9 cellular contexts compared by ENCODE assay signal in genomic region chr12:48936379-48936979, GRCh38. TPM values are rescaled to one million over a fixed set of nuclear protein-coding genes. Genes with fewer than 3 reads are reported as not detected.
A peak's percentile ranks its signal among the peaks of the same experiment; 100 is the strongest.
DNase-seq lines count a peak whose midpoint lies in the region; ATAC-seq and TF ChIP-seq lines count a peak whose summit lies in the region.
"Had no signal": no experiment of that assay in that cellular context is flagged by ENCODE, and none has a peak within 500 bp of the region (broad histone marks: within the 10 kb centered on the region; RNA-seq: fewer than 3 reads in every experiment).

No MANE protein-coding gene starts in this region.

- no peaks in the 10 kb centered on the region for H3K27me3 ChIP-seq in right lobe of liver

- intact Hi-C loops in right lobe of liver (cut with DNase I) = loop anchor here (10.0 kb wide), 1 partner anchor 82 kb away; the partner anchor contains the start of gene DDX23 (in 2 of the 2)

- H3K36me3 Mint-ChIP-seq in chondrocyte (ENCODE audit: low read depth) = peaks cover 30% of the 10 kb centered on the region

- no peaks in the 10 kb centered on the region for H3K4me1 Mint-ChIP-seq in chondrocyte (ENCODE audit: low read depth)

- H3K9me3 Mint-ChIP-seq in chondrocyte (ENCODE audit: low read depth) = no peaks in the 10 kb centered on the region
- H3K9me3 Mint-ChIP-seq: stimulated activated naive CD8-positive, alpha-beta T cell treated with anti-CD3 and anti-CD28 coated beads, Interleukin-15, Interleukin-2, amounts not matched to agents 100 ng/mL and 50 ng/mL, for 24 hours had no signal

- H3K36me3 ChIP-seq in right lobe of liver = peaks cover 0 to 24% (median 10%) of the 10 kb centered on the region in 4 donors

- TF ChIP-seq CTCF in GM12874 (IDR thresholded peaks at IDR 0.05; ENCODE audit: insufficient read depth, low read depth, low read length) (peak; percentile 88), chondrocyte (IDR thresholded peaks at IDR 0.05) (peak; percentile 94), right lobe of liver (IDR thresholded peaks at IDR 0.05) (peak; percentile 77 to 95 (median 94))

- H3K4me3 Mint-ChIP-seq in chondrocyte (ENCODE audit: unreplicated experiment) = no peak overlapping the region
- H3K4me3 Mint-ChIP-seq: stimulated activated naive CD8-positive, alpha-beta T cell treated with anti-CD3 and anti-CD28 coated beads, Interleukin-15, Interleukin-2, amounts not matched to agents 100 ng/mL and 50 ng/mL, for 24 hours had no signal

- H3K9me3 ChIP-seq in right lobe of liver = no peaks in the 10 kb centered on the region

- ATAC-seq in right lobe of liver (peak; percentile 76 to 87 (median 84)), GM18909 (IDR thresholded peaks at IDR 0.05; ENCODE audit: poor library complexity, unreplicated experiment) (no peak)

- DNase-seq in 8988T (peak; percentile 62), NCI-H2227 (lab: John Stamatoyannopoulos, UW; ENCODE audit: unreplicated experiment) (peak; percentile 67), chondrocyte (ENCODE audit: low spot score) (no peak), right lobe of liver (peak; percentile 67 to 71 (median 69))
- peak; percentile 88 for DNase-seq in activated CD4-positive, alpha-beta T cell treated with anti-CD3 and anti-CD28 coated beads for 48 hours
- peak; percentile 69 to 75 (median 70) for DNase-seq in stimulated activated CD4-positive, alpha-beta T cell treated with anti-CD3 and anti-CD28 coated beads, TNF-alpha, amount 100 ng/mL, for 4 hours (ENCODE audit: low read depth in 3 of 3)

- H3K27ac Mint-ChIP-seq in chondrocyte (ENCODE audit: unreplicated experiment) = no peak overlapping the region
- H3K27ac Mint-ChIP-seq: stimulated activated naive CD8-positive, alpha-beta T cell treated with anti-CD3 and anti-CD28 coated beads, Interleukin-15, Interleukin-2, amounts not matched to agents 100 ng/mL and 50 ng/mL, for 24 hours had no signal

- no peak for TF ChIP-seq POLR2A in right lobe of liver (IDR thresholded peaks at IDR 0.05)

- no peak overlapping the region for H3K27ac ChIP-seq in right lobe of liver

- H3K4me3 ChIP-seq in right lobe of liver = no peak overlapping the region

- no peaks in the 10 kb centered on the region for H3K27me3 Mint-ChIP-seq in chondrocyte (ENCODE audit: low read depth)
- H3K27me3 Mint-ChIP-seq: stimulated activated naive CD8-positive, alpha-beta T cell treated with anti-CD3 and anti-CD28 coated beads, Interleukin-15, Interleukin-2, amounts not matched to agents 100 ng/mL and 50 ng/mL, for 24 hours had no signal

- peaks cover 0 to 1% (median 0%) of the 10 kb centered on the region in 4 donors for H3K4me1 ChIP-seq in right lobe of liver

RNA-seq across cellular contexts. Expression of gene FKBP11, which starts 11.2 kb away (rescaled TPM):
- total RNA-seq in chondrocyte (23.5 to 30.7 TPM (median 24.0 TPM) in 3 replicates), right lobe of liver (10 to 100 TPM; 34.9 to 59.5 (median 52.5) TPM)

RNA-seq across cellular contexts. Expression of gene ARF3, which starts 20.8 kb away (rescaled TPM):
- total RNA-seq in chondrocyte = 116 to 128 TPM (median 126 TPM) in 3 replicates
- total RNA-seq in right lobe of liver = 10 to 100 TPM; 30.9 to 50.7 (median 47.2) TPM

RNA-seq across cellular contexts. Expression of gene WNT10B, which starts 35.1 kb away (rescaled TPM):
- 0.25 to 0.39 TPM in 2 of 3 replicates, not detected in the other for total RNA-seq in chondrocyte
- total RNA-seq in right lobe of liver = under 1 TPM in 2 of 6 experiments, not detected in 4; 0.12 TPM

RNA-seq across cellular contexts. Expression of gene WNT1, which starts 41.6 kb away (rescaled TPM):
- total RNA-seq in chondrocyte (not detected in 3 replicates), right lobe of liver (not detected)
